ENCODE assay signal across 19 cellular contexts in genomic region chr6:105769987-105770386, GRCh38.
A peak's percentile ranks its signal among the peaks of the same experiment; 100 is the strongest.
DNase-seq lines count a peak whose midpoint lies in the region; ATAC-seq and TF ChIP-seq lines count a peak whose summit lies in the region.
"Had no signal": no experiment of that assay in that cellular context is flagged by ENCODE, and none has a peak within 500 bp of the region (broad histone marks: within the 10 kb centered on the region; RNA-seq: fewer than 3 reads in every experiment).

No MANE protein-coding gene starts in this region.

- peaks cover 4% of the 10 kb centered on the region for H3K9me3 Mint-ChIP-seq in mesothelial cell of epicardium
- H3K9me3 Mint-ChIP-seq in activated naive CD4-positive, alpha-beta T cell treated with anti-CD3 and anti-CD28 coated beads for 36 hours: peaks cover under 1% of the 10 kb centered on the region
- H3K9me3 Mint-ChIP-seq: memory B cell had no signal

- peaks cover 2% of the 10 kb centered on the region for H3K36me3 Mint-ChIP-seq in mesothelial cell of epicardium
- no peaks in the 10 kb centered on the region for H3K36me3 Mint-ChIP-seq in activated naive CD4-positive, alpha-beta T cell treated with anti-CD3 and anti-CD28 coated beads for 36 hours (ENCODE audit: low read depth)
- H3K36me3 Mint-ChIP-seq: memory B cell had no signal

- H3K27ac Mint-ChIP-seq in mesothelial cell of epicardium: no peak overlapping the region
- H3K27ac Mint-ChIP-seq in activated naive CD4-positive, alpha-beta T cell treated with anti-CD3 and anti-CD28 coated beads for 36 hours: no peak overlapping the region
- H3K27ac Mint-ChIP-seq: memory B cell, nephron progenitor cell had no signal

- peaks cover 5% of the 10 kb centered on the region for H3K27me3 Mint-ChIP-seq in mesothelial cell of epicardium (ENCODE audit: low read depth)
- H3K27me3 Mint-ChIP-seq in activated naive CD4-positive, alpha-beta T cell treated with anti-CD3 and anti-CD28 coated beads for 36 hours (ENCODE audit: low read depth): peaks cover 2% of the 10 kb centered on the region
- H3K27me3 Mint-ChIP-seq: memory B cell had no signal

- ATAC-seq in GM21737 (IDR thresholded peaks at IDR 0.05; ENCODE audit: unreplicated experiment) (no peak), GM21360 (IDR thresholded peaks at IDR 0.05; ENCODE audit: unreplicated experiment) (no peak)
- ATAC-seq: psoas muscle had no signal

- no peaks in the 10 kb centered on the region for H4K20me1 ChIP-seq in osteoblast (ENCODE audit: insufficient read depth, low read length)
- H4K20me1 ChIP-seq: BLaER1 had no signal

- H3K36me3 ChIP-seq in osteoblast (ENCODE audit: insufficient read depth, low read length): no peaks in the 10 kb centered on the region
- H3K36me3 ChIP-seq: BLaER1, tibial artery had no signal

- DNase-seq in GM03348 (ENCODE audit: low spot score): peak; percentile 16
- DNase-seq in LoVo (ENCODE audit: low spot score): peak; percentile 54
- DNase-seq in epithelial cell of prostate (ENCODE audit: low read depth, low spot score): peak; percentile 73
- DNase-seq in osteoblast (ENCODE audit: insufficient read length, low spot score, missing footprints): peak; percentile 37
- no peak for DNase-seq in mesothelial cell of epicardium (ENCODE audit: low spot score in 2 of 2, unreplicated experiment in 2 of 2)
- DNase-seq in activated naive CD4-positive, alpha-beta T cell treated with anti-CD3 and anti-CD28 coated beads for 36 hours: no peak
- DNase-seq: activated CD4-positive, alpha-beta T cell treated with anti-CD3 and anti-CD28 coated beads for 4 hours; activated naive CD4-positive, alpha-beta T cell treated with anti-CD3 and anti-CD28 coated beads, Interleukin-2, amount 50 U/mL, for 16 hours; cortex of kidney; NCI-H187 treated with DMSO at 0.1 percent for 48 hours; nephron progenitor cell; psoas muscle; stimulated activated CD4-positive, alpha-beta T cell treated with anti-CD3 and anti-CD28 coated beads, Interleukin-12 subunit alpha, Interleukin-12 subunit beta, amount 100 ng/mL, for 4 hours; T1000; tibial artery had no signal

- no peak overlapping the region for H2AFZ ChIP-seq in osteoblast (ENCODE audit: low read length)

- no peaks in the 10 kb centered on the region for H3K27me3 ChIP-seq in osteoblast (ENCODE audit: insufficient read depth, low read length)
- H3K27me3 ChIP-seq: BLaER1, tibial artery had no signal

- no peaks in the 10 kb centered on the region for H3K4me1 Mint-ChIP-seq in mesothelial cell of epicardium
- H3K4me1 Mint-ChIP-seq in activated naive CD4-positive, alpha-beta T cell treated with anti-CD3 and anti-CD28 coated beads for 36 hours (ENCODE audit: low read depth): no peaks in the 10 kb centered on the region
- H3K4me1 Mint-ChIP-seq: memory B cell, nephron progenitor cell had no signal

- H3K4me2 ChIP-seq in osteoblast (ENCODE audit: insufficient read depth, low read length): no peak overlapping the region
- H3K4me2 ChIP-seq: BLaER1 had no signal

- no peaks in the 10 kb centered on the region for H3K79me2 ChIP-seq in osteoblast (ENCODE audit: insufficient read depth, low read length)

- H3K4me1 ChIP-seq in osteoblast (ENCODE audit: insufficient read depth, low read length): peaks cover 6% of the 10 kb centered on the region
- H3K4me1 ChIP-seq: BLaER1, psoas muscle, tibial artery had no signal

- no peaks in the 10 kb centered on the region for H3K9me3 ChIP-seq in osteoblast (ENCODE audit: low read depth, low read length)
- H3K9me3 ChIP-seq: tibial artery had no signal

- intact Hi-C loops in activated naive CD4-positive, alpha-beta T cell treated with anti-CD3 and anti-CD28 coated beads for 36 hours (cut with micrococcal nuclease): no loop called here

- no peak overlapping the region for H3K4me3 Mint-ChIP-seq in mesothelial cell of epicardium
- H3K4me3 Mint-ChIP-seq in activated naive CD4-positive, alpha-beta T cell treated with anti-CD3 and anti-CD28 coated beads for 36 hours: no peak overlapping the region
- H3K4me3 Mint-ChIP-seq: memory B cell, nephron progenitor cell had no signal

- H3K27ac ChIP-seq in epithelial cell of prostate (peak overlapping the region; percentile 62), osteoblast (ENCODE audit: low read depth, low read length) (peak overlapping the region; percentile 36)
- H3K27ac ChIP-seq: BLaER1, psoas muscle, tibial artery had no signal

- H3K4me3 ChIP-seq in osteoblast (ENCODE audit: insufficient read depth, low read length): no peak overlapping the region
- H3K4me3 ChIP-seq: BLaER1, psoas muscle, tibial artery had no signal

- CTCF ChIA-PET in activated naive CD4-positive, alpha-beta T cell treated with anti-CD3 and anti-CD28 coated beads for 36 hours (lab: Charles Lee): no interaction called here

- TF ChIP-seq CTCF in osteoblast (IDR thresholded peaks at IDR 0.05; ENCODE audit: extremely low read depth, low read depth, low read length) (no peak), mesothelial cell of epicardium (IDR thresholded peaks at IDR 0.05; ENCODE audit: unreplicated experiment) (no peak)

Comparison
In these comparisons a context has a peak if more than half of its experiments do, and no peak if none do; other contexts are left out.
1. DNase-seq: peak in GM03348 (single experiment), LoVo (single experiment), epithelial cell of prostate (single experiment) and osteoblast (single experiment); none in mesothelial cell of epicardium (0 of 2) and activated naive CD4-positive, alpha-beta T cell treated with anti-CD3 and anti-CD28 coated beads for 36 hours (single experiment).